ENCODE assay signal across 12 cellular contexts in genomic region chr6:96947055-96947454, GRCh38. TPM values are rescaled to one million over a fixed set of nuclear protein-coding genes. Genes with fewer than 3 reads are reported as not detected.
DNase-seq lines count a peak whose midpoint lies in the region; ATAC-seq, FAIRE-seq and TF ChIP-seq lines count a peak whose summit lies in the region.
"Had no signal": no experiment of that assay in that cellular context is flagged by ENCODE, and none has a peak within 500 bp of the region (broad histone marks: within the 10 kb centered on the region; RNA-seq: fewer than 3 reads in every experiment).

No MANE protein-coding gene starts in this region.

- H3K27me3 ChIP-seq in SU-DHL-6 (ENCODE audit: low read length), result no peaks in the 10 kb centered on the region

- no peaks in the 10 kb centered on the region for H4K20me1 ChIP-seq in SU-DHL-6 (ENCODE audit: low read depth, low read length)

- H3K9me2 ChIP-seq in SU-DHL-6 (replicated peaks; ENCODE audit: insufficient read depth, low read length), result no peaks in the 10 kb centered on the region

- intact Hi-C loops in left ventricle myocardium superior (cut with micrococcal nuclease), result no loop called here
- intact Hi-C loops in Right ventricle myocardium inferior (cut with DNase I), result no loop called here

- no peak for TF ChIP-seq CTCF in SU-DHL-6 (IDR thresholded peaks at IDR 0.05; ENCODE audit: insufficient read depth, low read length, poor library complexity, severe bottlenecking)

- H2AFZ ChIP-seq in SU-DHL-6 (ENCODE audit: low read depth, low read length, severe bottlenecking), result no peak overlapping the region

- no peak overlapping the region for H3K27ac ChIP-seq in SU-DHL-6 (ENCODE audit: low read depth, low read length)

- no peak overlapping the region for H3K4me3 ChIP-seq in SU-DHL-6 (ENCODE audit: insufficient read depth, low read length, poor library complexity, severe bottlenecking)
- H3K4me3 ChIP-seq: HAP-1 had no signal

- no peak for DNase-seq in GM12892 (ENCODE audit: insufficient read length)
- no peak for DNase-seq in left ventricle myocardium superior
- no peak for DNase-seq in Right ventricle myocardium inferior (ENCODE audit: missing footprints)
- DNase-seq in OCI-M1 (lab: John Stamatoyannopoulos, UW), result no peak
- no peak for DNase-seq in T1000 (lab: John Stamatoyannopoulos, UW)
- DNase-seq: NCI-H1105, SIG-M5 had no signal

- no peak for TF ChIP-seq POLR2A in GM12892 (IDR thresholded peaks at IDR 0.05; ENCODE audit: low read depth, low read length)

- FAIRE-seq in GM12892 (lab: Jason Lieb, UNC), result peak; percentile 56

- H3K9ac ChIP-seq in SU-DHL-6 (ENCODE audit: low read length), result no peak overlapping the region

- H3K36me3 ChIP-seq in SU-DHL-6 (ENCODE audit: low read length), result no peaks in the 10 kb centered on the region
- H3K36me3 ChIP-seq: HAP-1 had no signal

- ATAC-seq in GM19438 (IDR thresholded peaks at IDR 0.05; ENCODE audit: low read depth, unreplicated experiment) (peak; percentile 98), HG02970 (IDR thresholded peaks at IDR 0.05; ENCODE audit: low FRiP score, unreplicated experiment) (peak; percentile 92), left ventricle myocardium superior (no peak), Right ventricle myocardium inferior (no peak)

- H3K79me2 ChIP-seq in SU-DHL-6 (ENCODE audit: insufficient read depth, low read length), result no peaks in the 10 kb centered on the region

- no peaks in the 10 kb centered on the region for H3K9me3 ChIP-seq in SU-DHL-6 (ENCODE audit: insufficient read depth, low read length)
- H3K9me3 ChIP-seq: HAP-1 had no signal

- peak overlapping the region; percentile 26 for H3K4me2 ChIP-seq in SU-DHL-6 (ENCODE audit: low read depth, low read length, poor library complexity, severe bottlenecking)

- H3F3A ChIP-seq in SU-DHL-6 (ENCODE audit: insufficient read depth), result no peaks in the 10 kb centered on the region

RNA-seq across cellular contexts. Expression of gene KLHL32, which starts 22.5 kb away (rescaled TPM):
- polyA plus RNA-seq in GM12892 (2012; ENCODE audit: missing spikeins), result 0.42 TPM
- total RNA-seq in left ventricle myocardium superior (2.4 TPM), Right ventricle myocardium inferior (1.5 TPM)
- total RNA-seq: chondrocyte had no signal

RNA-seq across cellular contexts. Expression of gene NDUFAF4, which starts 49.4 kb away (rescaled TPM):
- polyA plus RNA-seq in GM12892 (2012; ENCODE audit: missing spikeins), result 28.6 TPM
- 98.0 TPM for total RNA-seq in left ventricle myocardium superior
- 101 TPM for total RNA-seq in Right ventricle myocardium inferior

Comparison
In these comparisons a context has a peak if more than half of its experiments do, and no peak if none do; other contexts are left out.
1. ATAC-seq: peak in GM19438 (single experiment) and HG02970 (single experiment); none in left ventricle myocardium superior (single experiment) and Right ventricle myocardium inferior (single experiment).